ENCODE assay signal across 8 cellular contexts in the genomic region with DNA sequence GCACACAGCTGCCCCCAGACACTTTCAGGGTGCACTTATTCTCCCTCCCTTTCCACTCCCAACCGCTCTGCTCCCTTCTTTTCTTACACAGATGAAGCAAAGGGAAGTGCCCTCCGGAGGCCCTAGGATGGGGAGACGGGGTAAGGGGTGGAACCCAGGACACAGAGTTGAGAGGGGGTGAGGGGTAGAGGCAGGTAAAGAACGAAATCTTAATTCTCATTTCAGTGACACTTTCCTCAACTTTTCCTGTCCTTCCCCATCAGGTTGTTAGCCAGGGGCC. TPM values are rescaled to one million over a fixed set of nuclear protein-coding genes. Genes with fewer than 3 reads are reported as not detected.
DNase-seq lines count a peak whose midpoint lies in the region; ATAC-seq and TF ChIP-seq lines count a peak whose summit lies in the region.

No MANE protein-coding gene starts in this region.

- no peak for ATAC-seq in lower lobe of right lung

- TF ChIP-seq CTCF in lower lobe of right lung (IDR thresholded peaks at IDR 0.05) (no peak), testis (IDR thresholded peaks at IDR 0.05) (no peak)

- H3K4me3 ChIP-seq in HUES64 (ENCODE audit: low read length) (peak overlapping the region; percentile 45), lower lobe of right lung (peak overlapping the region; percentile 41), testis (no peak overlapping the region)

- H3K36me3 ChIP-seq in HUES64 (ENCODE audit: insufficient read depth, low read length), result peaks cover 21% of the 10 kb centered on the region
- H3K36me3 ChIP-seq in lower lobe of right lung, result peaks cover 21% of the 10 kb centered on the region
- no peaks in the 10 kb centered on the region for H3K36me3 ChIP-seq in testis (ENCODE audit: low read depth, missing control alignments)

- TF ChIP-seq POLR2A in testis (IDR thresholded peaks at IDR 0.05), result no peak

- H3K27ac ChIP-seq in HUES64 (ENCODE audit: low read depth, low read length) (peak overlapping the region; percentile 98), lower lobe of right lung (peak overlapping the region; percentile 85), testis (peak overlapping the region; percentile 67 to 95)

- H3K4me1 ChIP-seq in HUES64 (ENCODE audit: insufficient read depth, low read length) (peaks cover 31% of the 10 kb centered on the region), lower lobe of right lung (peaks cover 61% of the 10 kb centered on the region), testis (peaks cover 18% of the 10 kb centered on the region)

- H3K9ac ChIP-seq in HUES64 (ENCODE audit: low read depth, low read length), result peak overlapping the region; percentile 87

- intact Hi-C loops in lower lobe of right lung (cut with DNase I), result no loop called here
- intact Hi-C loops in testis (cut with DNase I; ENCODE audit: low total_unique reads), result no loop called here

- DNase-seq in cerebellar cortex (ENCODE audit: low spot score), result peak; percentile 16
- no peak for DNase-seq in lower lobe of right lung
- DNase-seq in testis, result no peak
- no peak for DNase-seq in SHP77 (lab: John Stamatoyannopoulos, UW)
- DNase-seq in HT-29 (ENCODE audit: low spot score), result no peak
- no peak for DNase-seq in NCI-H1436 treated with DMSO at 0.1 percent for 48 hours (lab: John Stamatoyannopoulos, UW)
- no peak for DNase-seq in NAMALWA (ENCODE audit: low spot score)

- H3K9me3 ChIP-seq in HUES64 (ENCODE audit: insufficient read depth, low read depth, low read length), result no peaks in the 10 kb centered on the region
- H3K9me3 ChIP-seq in lower lobe of right lung, result no peaks in the 10 kb centered on the region
- no peaks in the 10 kb centered on the region for H3K9me3 ChIP-seq in testis

- WGBS in HUES64, result 0% methylated on average over 1 of the region's 4 CpGs
- WGBS in testis, 2 donors, result 55 to 57% methylated on average over 4 of the region's 4 CpGs

- H3K27me3 ChIP-seq in HUES64 (ENCODE audit: insufficient read depth, low read length), result no peaks in the 10 kb centered on the region
- H3K27me3 ChIP-seq in lower lobe of right lung (ENCODE audit: low read depth), result no peaks in the 10 kb centered on the region
- no peaks in the 10 kb centered on the region for H3K27me3 ChIP-seq in testis

RNA-seq across cellular contexts. Expression of a gene that starts 12.8 kb away (rescaled TPM):
- polyA plus RNA-seq in HUES64 (2013, experiment 1 of 2), result 47.9 TPM
- polyA plus RNA-seq in HUES64 (2013, experiment 2 of 2), result 42.4 TPM
- total RNA-seq in lower lobe of right lung (41.6 TPM), testis (100 to 1,000 TPM in 1 of 2 donors, 10 to 100 TPM in 1; 83.5 to 175 TPM)
- 283 TPM for polyA plus RNA-seq in testis (ENCODE audit: insufficient read depth, low read depth, low replicate concordance)
- total RNA-seq in HT-29 (2014; rRNA removed; shearing (Covaris generic)), result 0.05 and 0.18 TPM in 2 replicates

Comparison
In these comparisons a context has a peak if more than half of its experiments do, and no peak if none do; other contexts are left out.
1. H3K4me3 ChIP-seq: peak in HUES64 (single experiment) and lower lobe of right lung (single experiment); none in testis (0 of 2).
2. RNA of a gene that starts 12.8 kb away (total RNA-seq): 83.5 to 175 TPM in testis and 41.6 TPM in lower lobe of right lung (single experiment); 0.05 to 0.18 TPM in HT-29; every median in the first group is over 10 times any median in the second.
3. Peak in every context shown above with its lines, with median percentiles within 50 percentile points of each other: H3K27ac ChIP-seq.